In genomic region chr20:21510414-21510971, GRCh38 we compare ENCODE assay signal across 9 cellular contexts. TPM values are rescaled to one million over a fixed set of nuclear protein-coding genes. Genes with fewer than 3 reads are reported as not detected.
DNase-seq lines count a peak whose midpoint lies in the region; ATAC-seq and TF ChIP-seq lines count a peak whose summit lies in the region.
"Had no signal": no experiment of that assay in that cellular context is flagged by ENCODE, and none has a peak within 500 bp of the region (broad histone marks: within the 10 kb centered on the region; RNA-seq: fewer than 3 reads in every experiment).

No MANE protein-coding gene starts in this region.

- no peak overlapping the region for H3K27ac Mint-ChIP-seq in T-cell

- POLR2A ChIA-PET in T-cell (lab: Charles Lee) = no interaction called here

- H3K36me3 Mint-ChIP-seq in T-cell = no peaks in the 10 kb centered on the region

- no peak for TF ChIP-seq CTCF in fibroblast of the aortic adventitia (IDR thresholded peaks at IDR 0.05; ENCODE audit: insufficient read depth, low read length)

- no peaks in the 10 kb centered on the region for H3K9me3 Mint-ChIP-seq in T-cell

- H3K4me3 Mint-ChIP-seq in T-cell = peak overlapping the region; percentile 70 to 75 (median 72)

- peaks cover 40 to 57% (median 55%) of the 10 kb centered on the region in 3 donors for H3K4me1 Mint-ChIP-seq in T-cell

- CTCF ChIA-PET in T-cell (lab: Charles Lee) = interaction anchor here (0.5 to 0.6 kb wide), 2 partner anchors 276 to 868 kb away, joined by 3 to 5 read pairs; no protein-coding TSS in a partner anchor

- H3K27me3 Mint-ChIP-seq in T-cell = peaks cover 51 to 70% of the 10 kb centered on the region in 2 donors

- DNase-seq in Daoy (ENCODE audit: low read depth) = peak; percentile 33
- no peak for DNase-seq in T-cell
- DNase-seq in fibroblast of the aortic adventitia (ENCODE audit: low read depth) = no peak
- DNase-seq in putamen (ENCODE audit: low spot score) = peak; percentile 34
- DNase-seq in NCI-H2227 treated with DMSO at 0.1 percent for 48 hours (lab: John Stamatoyannopoulos, UW) = no peak
- DNase-seq in NCI-H2029 (lab: John Stamatoyannopoulos, UW) = no peak
- no peak for DNase-seq in NCI-H2196 treated with DMSO at 0.1 percent for 48 hours (lab: John Stamatoyannopoulos, UW; ENCODE audit: unreplicated experiment)

- H3K4me3 ChIP-seq in fibroblast of the aortic adventitia (ENCODE audit: low read depth, low read length) = peak overlapping the region; percentile 40

- ATAC-seq in T-cell (replicated peaks in 1 of 4) = no peak
- no peak for ATAC-seq in HG03280 (IDR thresholded peaks at IDR 0.05; ENCODE audit: unreplicated experiment)

RNA-seq across cellular contexts. Expression of gene NKX2-2, which starts 3.4 kb away (rescaled TPM):
- total RNA-seq in Daoy (2014; rRNA removed; shearing (Covaris generic)) = 1.4 and 3.7 TPM in 2 replicates
- total RNA-seq in T-cell (not detected), fibroblast of the aortic adventitia (ENCODE audit: low replicate concordance) (not detected in 2 replicates)
- total RNA-seq: mesenteric fat pad had no signal

Comparison
In these comparisons a context has a peak if more than half of its experiments do, and no peak if none do; other contexts are left out.
1. DNase-seq: peak in Daoy (single experiment) and putamen (single experiment); none in T-cell (0 of 34), fibroblast of the aortic adventitia (single experiment), NCI-H2227 treated with DMSO at 0.1 percent for 48 hours (single experiment), NCI-H2029 (single experiment) and NCI-H2196 treated with DMSO at 0.1 percent for 48 hours (single experiment).